ENCODE assay signal across 1 cellular context in the genomic region with DNA sequence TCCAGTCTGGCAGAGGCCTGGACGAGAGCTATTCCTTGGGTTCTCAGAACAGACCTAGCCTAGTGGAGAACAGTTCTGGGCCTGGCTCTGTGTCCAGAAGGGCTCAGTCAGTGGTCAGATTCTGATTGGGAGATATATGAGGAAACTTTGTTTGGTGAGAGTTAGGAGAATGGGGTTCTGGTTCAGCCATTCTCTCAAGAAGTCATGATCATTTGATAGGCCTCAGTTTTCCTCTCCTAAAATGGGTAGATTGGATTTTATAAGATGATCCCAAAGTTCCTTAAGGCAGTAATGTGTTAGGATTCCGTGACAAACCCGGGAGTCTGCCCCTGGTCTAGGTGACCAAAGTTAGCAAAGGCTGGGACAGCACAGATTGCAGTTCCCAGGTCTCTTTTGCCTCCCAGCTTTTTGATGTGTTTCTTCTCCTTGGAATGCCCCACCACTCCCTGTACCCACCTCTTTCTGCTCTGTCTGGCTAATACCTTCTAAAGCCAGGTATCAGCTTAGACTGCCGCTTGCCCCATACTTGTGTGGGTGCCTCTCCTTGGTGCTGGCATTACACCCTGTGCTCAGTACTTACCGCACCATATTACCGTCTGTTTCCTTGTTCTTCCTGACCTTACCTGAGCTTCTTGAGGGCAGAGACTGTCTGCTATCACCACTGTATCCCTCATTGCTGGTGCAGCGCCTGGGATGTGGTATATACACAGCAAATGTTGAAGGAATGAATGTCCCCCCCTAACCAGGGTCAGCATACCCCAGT.
TF ChIP-seq lines count a peak whose summit lies in the region.

No MANE protein-coding gene starts in this region.

TF ChIP-seq in WTC11, 78 proteins besides CTCF, POLR2A, EP300 and RAD21 (continued from another document):
- TF ChIP-seq, protein P1, sequence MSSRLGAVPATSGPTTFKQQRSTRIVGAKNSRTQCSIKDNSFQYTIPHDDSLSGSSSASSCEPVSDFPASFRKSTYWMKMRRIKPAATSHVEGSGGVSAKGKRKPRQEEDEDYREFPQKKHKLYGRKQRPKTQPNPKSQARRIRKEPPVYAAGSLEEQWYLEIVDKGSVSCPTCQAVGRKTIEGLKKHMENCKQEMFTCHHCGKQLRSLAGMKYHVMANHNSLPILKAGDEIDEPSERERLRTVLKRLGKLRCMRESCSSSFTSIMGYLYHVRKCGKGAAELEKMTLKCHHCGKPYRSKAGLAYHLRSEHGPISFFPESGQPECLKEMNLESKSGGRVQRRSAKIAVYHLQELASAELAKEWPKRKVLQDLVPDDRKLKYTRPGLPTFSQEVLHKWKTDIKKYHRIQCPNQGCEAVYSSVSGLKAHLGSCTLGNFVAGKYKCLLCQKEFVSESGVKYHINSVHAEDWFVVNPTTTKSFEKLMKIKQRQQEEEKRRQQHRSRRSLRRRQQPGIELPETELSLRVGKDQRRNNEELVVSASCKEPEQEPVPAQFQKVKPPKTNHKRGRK (CRISPR knock-in tag; IDR thresholded peaks at IDR 0.05; ENCODE audit: borderline replicate concordance), result no peak
- TF ChIP-seq PRRX2 (CRISPR knock-in tag; IDR thresholded peaks at IDR 0.05) (no peak), KAT7 (CRISPR knock-in tag; IDR thresholded peaks at IDR 0.05; ENCODE audit: borderline replicate concordance) (no peak), GTF2I (CRISPR knock-in tag; conservative IDR thresholded peaks at IDR 0.05) (no peak), GABPB1 (CRISPR knock-in tag; IDR thresholded peaks at IDR 0.05) (no peak)
